In genomic region chr1:197738927-197739326, GRCh38 we compare ENCODE assay signal across 25 cellular contexts.
"Had no signal": no experiment of that assay in that cellular context is flagged by ENCODE, and none has a peak within 500 bp of the region (broad histone marks: within the 10 kb centered on the region; RNA-seq: fewer than 3 reads in every experiment).

No MANE protein-coding gene starts in this region.

- H3K27me3 Mint-ChIP-seq: activated B cell treated with CpG ODN at 0.5 μM for 24 hours; activated naive CD8-positive, alpha-beta T cell; memory B cell; naive B cell; progenitor cell of endocrine pancreas; T-helper 17 cell had no signal

- H3K9me3 Mint-ChIP-seq: activated B cell treated with CpG ODN at 0.5 μM for 24 hours, endodermal cell, memory B cell, naive B cell had no signal

- H3K27ac ChIP-seq: breast epithelium, coronary artery, gastroesophageal sphincter, thyroid gland, upper lobe of right lung had no signal

- H3K4me3 Mint-ChIP-seq: activated B cell treated with CpG ODN at 0.5 μM for 24 hours; activated naive CD8-positive, alpha-beta T cell; endodermal cell; memory B cell; naive B cell; T-helper 17 cell had no signal

- H3K9me3 ChIP-seq: breast epithelium, gastroesophageal sphincter, thyroid gland, upper lobe of right lung had no signal

- H3K36me3 ChIP-seq: breast epithelium, gastroesophageal sphincter, thyroid gland, upper lobe of right lung had no signal

- H3K4me3 ChIP-seq: breast epithelium, coronary artery, gastroesophageal sphincter, thyroid gland, upper lobe of right lung had no signal

- H3K4me1 ChIP-seq: breast epithelium had no signal

- DNase-seq: activated B cell treated with CpG ODN at 0.5 μM for 24 hours; activated CD4-positive, alpha-beta T cell treated with anti-CD3 and anti-CD28 coated beads for 4 hours; activated CD4-positive, alpha-beta T cell treated with anti-CD3 and anti-CD28 coated beads, Interleukin-2, amount 50 U/mL, for 48 hours; activated gamma-delta T cell; amniotic stem cell; cerebellar nuclear complex; endodermal cell; head of caudate nucleus; islet precursor cell; left colon; naive B cell; retina; stimulated activated CD4-positive, alpha-beta T cell treated with anti-CD3 and anti-CD28 coated beads, Interleukin-2, amount 100 ng/mL, for 48 hours; stimulated activated CD8-positive, alpha-beta memory T cell treated with anti-CD3 and anti-CD28 coated beads, Interleukin-4, amount 100 ng/mL, for 48 hours; stimulated activated naive CD4-positive, alpha-beta T cell treated with Interleukin-2 at 50 U/mL for 16 hours; SW 1271; T-helper 17 cell; thyroid gland; upper lobe of right lung had no signal

- ATAC-seq: gastroesophageal sphincter, left colon, T-helper 17 cell, upper lobe of right lung had no signal

- H3K27me3 ChIP-seq: breast epithelium, gastroesophageal sphincter, thyroid gland, upper lobe of right lung had no signal

- H3K27ac Mint-ChIP-seq: activated B cell treated with CpG ODN at 0.5 μM for 24 hours, endodermal cell, memory B cell, progenitor cell of endocrine pancreas, T-helper 17 cell had no signal
